Comparison of ENCODE assay signal across 19 cellular contexts in genomic region chr14:20334017-20334416, GRCh38. TPM values are rescaled to one million over a fixed set of nuclear protein-coding genes. Genes with fewer than 3 reads are reported as not detected.
DNase-seq lines count a peak whose midpoint lies in the region; FAIRE-seq and TF ChIP-seq lines count a peak whose summit lies in the region.
"Had no signal": no experiment of that assay in that cellular context is flagged by ENCODE, and none has a peak within 500 bp of the region (broad histone marks: within the 10 kb centered on the region; RNA-seq: fewer than 3 reads in every experiment).

No MANE protein-coding gene starts in this region.

- peaks cover 7% of the 10 kb centered on the region for H3K27me3 Mint-ChIP-seq in activated CD4-positive, alpha-beta T cell treated with anti-CD3 and anti-CD28 coated beads, Interleukin-2, amount 10 ng/mL, durations not matched to agents 24 days and 14 days
- H3K27me3 Mint-ChIP-seq: central memory CD8-positive, alpha-beta T cell had no signal

- H3K4me1 Mint-ChIP-seq in activated CD4-positive, alpha-beta T cell treated with anti-CD3 and anti-CD28 coated beads, Interleukin-2, amount 10 ng/mL, durations not matched to agents 24 days and 14 days, result peaks cover 32% of the 10 kb centered on the region

- H3K27ac Mint-ChIP-seq in activated CD4-positive, alpha-beta T cell treated with anti-CD3 and anti-CD28 coated beads, Interleukin-2, amount 10 ng/mL, durations not matched to agents 24 days and 14 days, result no peak overlapping the region

- CTCF ChIA-PET in OCI-LY7 (lab: Charles Lee; ENCODE audit: unreplicated experiment), result interaction anchor here (0.6 kb wide), 1 partner anchor 9 kb away, joined by 3 read pairs; no protein-coding TSS in a partner anchor

- peak overlapping the region; percentile 81; the same call in 1 of the 2 replicates for H2AFZ ChIP-seq in OCI-LY7 (ENCODE audit: low read length)

- peak; percentile 37 for DNase-seq in activated CD4-positive, alpha-beta T cell treated with anti-CD3 and anti-CD28 coated beads, Interleukin-2, amount 10 ng/mL, durations not matched to agents 24 days and 14 days
- no peak for DNase-seq in activated CD4-positive, alpha-beta T cell treated with anti-CD3 and anti-CD28 coated beads for 4 hours
- DNase-seq in OCI-LY7 (ENCODE audit: low spot score), result no peak
- DNase-seq in kidney, result no peak
- no peak for DNase-seq in EL
- DNase-seq in inferior parietal cortex (ENCODE audit: extremely low spot score), result no peak
- no peak for DNase-seq in activated naive CD4-positive, alpha-beta T cell (lab: John Stamatoyannopoulos, UW)
- DNase-seq: activated CD8-positive, alpha-beta T cell treated with anti-CD3 and anti-CD28 coated beads, Interleukin-2, amount 10 ng/mL, durations not matched to agents 7 days and 5 days; head of caudate nucleus; left colon; naive thymus-derived CD4-positive, alpha-beta T cell; NCI-H187; NCI-H526 treated with DMSO at 0.1 percent for 48 hours; Right ventricle myocardium superior; stimulated activated naive CD4-positive, alpha-beta T cell; T1000 had no signal

- H3K4me3 Mint-ChIP-seq in activated CD4-positive, alpha-beta T cell treated with anti-CD3 and anti-CD28 coated beads, Interleukin-2, amount 10 ng/mL, durations not matched to agents 24 days and 14 days, result no peak overlapping the region

- H3K9me3 ChIP-seq in OCI-LY7 (ENCODE audit: low read length), result no peaks in the 10 kb centered on the region
- H3K9me3 ChIP-seq in kidney (ENCODE audit: control insufficient read depth in 1 of 2, low read length in 2 of 2), result no peaks in the 10 kb centered on the region
- H3K9me3 ChIP-seq in subcutaneous abdominal adipose tissue (ENCODE audit: control insufficient read depth in 5 of 5, low read length in 5 of 5), result no peaks in the 10 kb centered on the region

- H3K4me1 ChIP-seq in OCI-LY7 (ENCODE audit: insufficient read depth, low read length, poor library complexity, severe bottlenecking), result peaks cover 42% of the 10 kb centered on the region
- peaks cover 0 to under 1% of the 10 kb centered on the region in 2 donors for H3K4me1 ChIP-seq in kidney (ENCODE audit: control insufficient read depth in 1 of 2, insufficient read depth in 1 of 2, low read depth in 1 of 2, low read length in 2 of 2)
- H3K4me1 ChIP-seq in subcutaneous abdominal adipose tissue (ENCODE audit: control insufficient read depth in 5 of 5, insufficient read depth in 5 of 5, low read length in 5 of 5), result peaks cover 0 to 15% (median 12%) of the 10 kb centered on the region in 5 donors

- H3K9ac ChIP-seq in kidney (ENCODE audit: low read length in 2 of 2), result peak overlapping the region in 1 of 2 donors; percentile 82
- no peak overlapping the region for H3K9ac ChIP-seq in subcutaneous abdominal adipose tissue (ENCODE audit: low read length in 5 of 5)

- H3K36me3 ChIP-seq in OCI-LY7 (ENCODE audit: insufficient read depth, low read length) (peaks cover 17% of the 10 kb centered on the region; the same call in 1 of the 2 replicates), kidney (ENCODE audit: control insufficient read depth in 1 of 2, insufficient read depth in 2 of 2, low read length in 2 of 2) (no peaks in the 10 kb centered on the region), subcutaneous abdominal adipose tissue (ENCODE audit: control insufficient read depth in 5 of 5, insufficient read depth in 5 of 5, low read length in 5 of 5) (peaks cover 0 to under 1% (median 0%) of the 10 kb centered on the region in 5 donors)

- H3K4me3 ChIP-seq in OCI-LY7 (ENCODE audit: low read depth, low read length, poor library complexity, severe bottlenecking) (peak overlapping the region; percentile 83), kidney (ENCODE audit: low read length in 2 of 2) (no peak overlapping the region), subcutaneous abdominal adipose tissue (ENCODE audit: low read depth in 1 of 5, low read length in 5 of 5) (no peak overlapping the region)

- TF ChIP-seq CTCF in OCI-LY7 (conservative IDR thresholded peaks at IDR 0.05; ENCODE audit: low read length) (no peak), kidney (IDR thresholded peaks at IDR 0.05; ENCODE audit: borderline replicate concordance, extremely low read depth, insufficient read depth) (no peak)

- H3K27me3 ChIP-seq in subcutaneous abdominal adipose tissue (ENCODE audit: control insufficient read depth in 5 of 5, insufficient read depth in 4 of 5, low read length in 5 of 5), result no peaks in the 10 kb centered on the region

- FAIRE-seq in kidney (lab: Jason Lieb, UNC), result no peak

- peak overlapping the region; percentile 79 for H3K4me2 ChIP-seq in OCI-LY7 (ENCODE audit: low read length)

- H3K36me3 Mint-ChIP-seq in activated CD4-positive, alpha-beta T cell treated with anti-CD3 and anti-CD28 coated beads, Interleukin-2, amount 10 ng/mL, durations not matched to agents 24 days and 14 days (ENCODE audit: low read depth), result peaks cover 16% of the 10 kb centered on the region

- H3K9me3 Mint-ChIP-seq in activated CD4-positive, alpha-beta T cell treated with anti-CD3 and anti-CD28 coated beads, Interleukin-2, amount 10 ng/mL, durations not matched to agents 24 days and 14 days, result no peaks in the 10 kb centered on the region
- H3K9me3 Mint-ChIP-seq: activated naive CD4-positive, alpha-beta T cell treated with anti-CD3 and anti-CD28 coated beads, Interleukin-2, amount 50 U/mL, for 72 hours; central memory CD8-positive, alpha-beta T cell; naive thymus-derived CD4-positive, alpha-beta T cell had no signal

- H3K79me2 ChIP-seq in OCI-LY7 (ENCODE audit: insufficient read depth, low read depth, low read length), result peaks cover 52% of the 10 kb centered on the region

- POLR2A ChIA-PET in OCI-LY7 (lab: Charles Lee), result interaction anchor here (0.9 to 2.7 kb wide), 7 partner anchors 8 to 350 kb away, joined by 3 to 73 read pairs (median 4); partner anchors contain the start of genes APEX1, PARP2, PIP4P1 and RNASE4

- no peaks in the 10 kb centered on the region for H3K9me2 ChIP-seq in OCI-LY7 (ENCODE audit: insufficient read depth, low read length)

- H4K20me1 ChIP-seq in OCI-LY7 (ENCODE audit: insufficient read depth, low read length), result peaks cover 6% of the 10 kb centered on the region; the same call in 1 of the 2 replicates

- H3K27ac ChIP-seq in OCI-LY7 (ENCODE audit: low read depth, low read length, poor library complexity, severe bottlenecking) (peak overlapping the region; percentile 67), kidney (ENCODE audit: low read depth in 2 of 2, low read length in 2 of 2) (peak overlapping the region; percentile 80 to 87), subcutaneous abdominal adipose tissue (ENCODE audit: low read depth, low read length) (peak overlapping the region; percentile 80)

- BruUV-seq in OCI-LY7 (replicated peaks; lab: Mats Ljungman, UMichigan), result no TSS peak

- intact Hi-C loops in activated CD4-positive, alpha-beta T cell treated with anti-CD3 and anti-CD28 coated beads, Interleukin-2, amount 10 ng/mL, durations not matched to agents 24 days and 14 days (cut with micrococcal nuclease), result no loop called here
- intact Hi-C loops in OCI-LY7 (cut with micrococcal nuclease; ENCODE audit: unreplicated experiment), result no loop called here
- intact Hi-C loops in kidney (cut with DNase I), result loop anchor here (10.0 kb wide), 1 partner anchor 351 kb away; the partner anchor contains the start of genes ANG and RNASE4

RNA-seq across cellular contexts. Expression of gene CCNB1IP1, which starts 0.9 kb away (rescaled TPM):
- total RNA-seq in activated CD4-positive, alpha-beta T cell treated with anti-CD3 and anti-CD28 coated beads, Interleukin-2, amount 10 ng/mL, durations not matched to agents 24 days and 14 days, result 60.5 and 61.8 TPM in 2 replicates
- 56.6 and 58.5 TPM in 2 replicates for total RNA-seq in OCI-LY7 (2014; rRNA removed; shearing (Covaris generic))
- total RNA-seq in OCI-LY7 (2022) (46.5 and 51.3 TPM in 2 replicates), kidney (25.7 TPM)
- polyA plus RNA-seq in kidney (ENCODE audit: insufficient read depth, low read depth, low replicate concordance), result 58.2 TPM

RNA-seq across cellular contexts. Expression of gene PARP2, which starts 9.4 kb away (rescaled TPM):
- 32.0 and 33.1 TPM in 2 replicates for total RNA-seq in activated CD4-positive, alpha-beta T cell treated with anti-CD3 and anti-CD28 coated beads, Interleukin-2, amount 10 ng/mL, durations not matched to agents 24 days and 14 days
- total RNA-seq in OCI-LY7 (2014; rRNA removed; shearing (Covaris generic)), result 44.4 and 45.3 TPM in 2 replicates
- total RNA-seq in OCI-LY7 (2022) (55.4 and 59.1 TPM in 2 replicates), kidney (18.4 TPM)
- 14.4 TPM for polyA plus RNA-seq in kidney (ENCODE audit: insufficient read depth, low read depth, low replicate concordance)

RNA-seq across cellular contexts. Expression of gene TTC5, which starts 28.3 kb away (rescaled TPM):
- total RNA-seq in activated CD4-positive, alpha-beta T cell treated with anti-CD3 and anti-CD28 coated beads, Interleukin-2, amount 10 ng/mL, durations not matched to agents 24 days and 14 days, result 36.2 and 39.7 TPM in 2 replicates
- total RNA-seq in OCI-LY7 (2014; rRNA removed; shearing (Covaris generic)), result 14.9 and 17.9 TPM in 2 replicates
- 20.3 and 21.0 TPM in 2 replicates for total RNA-seq in OCI-LY7 (2022)
- total RNA-seq in kidney, result 22.3 TPM
- 12.3 TPM for polyA plus RNA-seq in kidney (ENCODE audit: insufficient read depth, low read depth, low replicate concordance)
